In genomic region chr3:196938124-196938523, GRCh38 we compare ENCODE assay signal across 1 cellular context.
TF ChIP-seq lines count a peak whose summit lies in the region.

No MANE protein-coding gene starts in this region.

TF ChIP-seq in HepG2, 621 proteins besides CTCF, POLR2A, EP300 and RAD21:
- TF ChIP-seq DZIP1 (CRISPR knock-in tag; IDR thresholded peaks at IDR 0.05), result no peak
- no peak for TF ChIP-seq ZNF816 (CRISPR knock-in tag; IDR thresholded peaks at IDR 0.05; ENCODE audit: borderline replicate concordance)
- no peak for TF ChIP-seq ZNF260 (CRISPR knock-in tag; IDR thresholded peaks at IDR 0.05; ENCODE audit: borderline replicate concordance, low read depth)
- no peak for TF ChIP-seq HOXA9 (CRISPR knock-in tag; IDR thresholded peaks at IDR 0.05; ENCODE audit: borderline replicate concordance)
- TF ChIP-seq MTF2 (CRISPR knock-in tag; IDR thresholded peaks at IDR 0.05; ENCODE audit: borderline replicate concordance), result no peak
- no peak for TF ChIP-seq NFIB (CRISPR knock-in tag; IDR thresholded peaks at IDR 0.05; ENCODE audit: borderline replicate concordance)
